Comparison of ENCODE assay signal across 1 cellular context in genomic region chr14:74940956-74941565, GRCh38.
TF ChIP-seq lines count a peak whose summit lies in the region.

No MANE protein-coding gene starts in this region.

TF ChIP-seq in endothelial cell of umbilical vein, 7 proteins besides CTCF, POLR2A, EP300 and RAD21:
- TF ChIP-seq POLR2AphosphoS5 (IDR thresholded peaks at IDR 0.05; ENCODE audit: insufficient read depth, low read depth, low read length) (peak; percentile 35), FOS (IDR thresholded peaks at IDR 0.05; ENCODE audit: borderline replicate concordance, insufficient read depth, low read length) (no peak), EZH2 (IDR thresholded peaks at IDR 0.05; ENCODE audit: borderline replicate concordance, low read depth, low read length, severe bottlenecking) (no peak)
